ENCODE assay signal across 13 cellular contexts in the genomic region with DNA sequence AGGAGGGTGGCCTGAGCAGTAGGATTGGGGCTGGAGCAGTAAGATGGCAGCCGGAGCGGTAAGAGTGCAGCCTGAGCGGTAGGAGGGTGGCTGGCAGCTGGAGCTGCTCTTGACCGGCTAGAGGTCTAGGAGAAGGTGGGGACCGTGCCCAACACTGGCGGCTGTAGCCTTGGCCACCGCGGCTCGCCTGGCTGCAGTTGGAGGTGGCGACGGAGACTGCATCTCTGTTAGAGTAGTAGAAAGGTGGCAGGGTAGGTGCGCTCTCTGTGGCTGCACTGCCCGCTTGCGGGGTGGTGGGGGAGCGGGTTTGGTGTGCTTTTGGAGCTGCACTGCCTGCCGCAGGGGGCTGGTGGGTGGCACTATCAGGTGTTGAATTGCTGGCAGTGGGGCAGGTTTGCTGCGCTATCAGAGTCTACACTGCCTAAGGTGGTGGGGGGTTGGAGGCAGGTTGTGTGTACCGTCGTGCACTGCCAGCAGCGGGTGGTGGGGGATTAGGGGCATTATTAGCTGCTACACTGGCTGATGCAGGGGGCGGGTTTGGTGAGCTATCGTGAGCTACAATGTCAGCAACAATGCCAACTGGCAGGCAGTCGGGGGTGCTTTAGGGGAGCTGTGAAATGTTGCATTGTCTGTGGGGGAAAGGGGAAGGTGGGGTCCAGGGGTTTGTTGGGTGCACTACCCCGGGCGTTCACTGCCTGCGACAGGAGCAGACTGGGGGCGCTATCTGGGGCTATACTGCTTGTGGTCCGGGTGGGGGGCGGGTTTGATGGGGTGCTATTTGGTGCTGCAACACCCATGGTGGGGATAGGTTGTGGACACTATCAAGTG.
DNase-seq lines count a peak whose midpoint lies in the region; ATAC-seq, FAIRE-seq and TF ChIP-seq lines count a peak whose summit lies in the region.
"Had no signal": no experiment of that assay in that cellular context is flagged by ENCODE, and none has a peak within 500 bp of the region (broad histone marks: within the 10 kb centered on the region; RNA-seq: fewer than 3 reads in every experiment).

No MANE protein-coding gene starts in this region.

- no peaks in the 10 kb centered on the region for H4K20me1 ChIP-seq in GM12878 (ENCODE audit: control insufficient read depth, insufficient read depth)

- FAIRE-seq in GM12878 (lab: Jason Lieb, UNC): no peak

- H3K4me2 ChIP-seq in GM12878 (ENCODE audit: control insufficient read depth, insufficient read depth): no peak overlapping the region

- TF ChIP-seq CTCF in GM10266 (IDR thresholded peaks at IDR 0.05; ENCODE audit: control insufficient read depth, insufficient read depth, low read depth, missing control alignments) (no peak), GM12878 (IDR thresholded peaks at IDR 0.05 in 2 of 3, conservative IDR thresholded peaks at IDR 0.05 in 1 of 3; ENCODE audit: control insufficient read depth in 2 of 3, extremely low read depth in 1 of 3, insufficient read depth in 1 of 3, low read depth in 3 of 3, low read length in 3 of 3) (no peak), sigmoid colon (IDR thresholded peaks at IDR 0.05) (no peak)

- H3K4me1 ChIP-seq in GM12878 (ENCODE audit: control insufficient read depth, insufficient read depth, low read length): no peaks in the 10 kb centered on the region
- no peaks in the 10 kb centered on the region for H3K4me1 ChIP-seq in sigmoid colon

- ATAC-seq in GM12878: no peak

- no peaks in the 10 kb centered on the region for H3K27me3 ChIP-seq in GM12878 (replicated peaks in 1 of 2; ENCODE audit: control insufficient read depth in 2 of 2, insufficient read depth in 2 of 2, low read length in 1 of 2)
- peaks cover 0 to 7% (median 0%) of the 10 kb centered on the region in 3 donors for H3K27me3 ChIP-seq in sigmoid colon

- no peak for TF ChIP-seq POLR2A in GM12878 (IDR thresholded peaks at IDR 0.05; ENCODE audit: low read depth, low read length)
- no peak for TF ChIP-seq POLR2A in sigmoid colon (IDR thresholded peaks at IDR 0.05)

- peak; percentile 56 for DNase-seq in GM10266 (ENCODE audit: extremely low spot score)
- no peak for DNase-seq in GM12878 (ENCODE audit: low read depth, low spot score)
- peak; percentile 38 for DNase-seq in iPS-NIHi7 (ENCODE audit: extremely low spot score)
- DNase-seq in sigmoid colon: peak; percentile 78
- DNase-seq in NCI-H2107 treated with DMSO at 0.1 percent for 48 hours (lab: John Stamatoyannopoulos, UW; ENCODE audit: unreplicated experiment): no peak
- no peak for DNase-seq in cortex of kidney (lab: John Stamatoyannopoulos, UW)
- no peak for DNase-seq in DMS79 treated with DMSO at 0.1 percent for 48 hours (lab: John Stamatoyannopoulos, UW)
- no peak for DNase-seq in A172 (ENCODE audit: low spot score)
- DNase-seq: CD4-positive, CD25-positive, alpha-beta regulatory T cell; GF-D8; NCI-H146; NCI-H82; retina had no signal

- in situ Hi-C loops in GM12878 (cut with MboI): no loop called here

- POLR2A ChIA-PET in GM12878 (lab: Charles Lee): no interaction called here

- TF ChIP-seq EP300 in GM12878 (IDR thresholded peaks at IDR 0.05; ENCODE audit: borderline replicate concordance in 1 of 2, control insufficient read depth in 1 of 2, low read depth in 2 of 2, low read length in 2 of 2) (no peak), sigmoid colon (IDR thresholded peaks at IDR 0.05) (no peak)

- SMC1A ChIA-PET in GM12878 (lab: Charles Lee; ENCODE audit: uncharacterized antibody, unreplicated experiment): no interaction called here

- H3K9ac ChIP-seq in GM12878 (ENCODE audit: control insufficient read depth, insufficient read depth, low read length): no peak overlapping the region

- no peaks in the 10 kb centered on the region for H3K79me2 ChIP-seq in GM12878 (ENCODE audit: control insufficient read depth, insufficient read depth, low read length)

- RAD21 ChIA-PET in GM12878 (lab: Charles Lee; ENCODE audit: unreplicated experiment): no interaction called here

- intact Hi-C loops in GM12878 (cut with micrococcal nuclease; ENCODE audit: unreplicated experiment): no loop called here
- intact Hi-C loops in sigmoid colon (cut with DNase I): no loop called here

- TF ChIP-seq RAD21 in GM12878 (IDR thresholded peaks at IDR 0.05; ENCODE audit: insufficient read depth, low read depth, low read length): no peak

- WGBS in GM12878 (ENCODE audit: insufficient coverage, insufficient replicate concordance, low lambda C conversion rate, missing lambda C conversion rate): 53% methylated on average over 29 of the region's 29 CpGs
- WGBS in sigmoid colon, 2 donors: 81 to 85% methylated on average over 29 of the region's 29 CpGs

- H3K9me3 ChIP-seq in GM12878 (replicated peaks; ENCODE audit: control insufficient read depth, insufficient read depth, low read length) (no peaks in the 10 kb centered on the region; the same call in 2 of the 3 replicates), sigmoid colon (peaks cover 0 to 14% (median 4%) of the 10 kb centered on the region in 4 donors)

- H3K4me3 ChIP-seq in GM12878 (no peak overlapping the region), sigmoid colon (no peak overlapping the region)

- CTCF ChIA-PET in GM12878 (lab: Yijun Ruan, JAX): no interaction called here

- H2AFZ ChIP-seq in GM12878 (ENCODE audit: control insufficient read depth, low read depth, low read length): no peak overlapping the region

- no peaks in the 10 kb centered on the region for H3K36me3 ChIP-seq in GM12878 (ENCODE audit: control insufficient read depth in 2 of 2, insufficient read depth in 2 of 2, low read length in 1 of 2)
- H3K36me3 ChIP-seq in sigmoid colon: no peaks in the 10 kb centered on the region

- no TSS peak for BruUV-seq in GM12878 (replicated peaks; lab: Mats Ljungman, UMichigan)

- no peak overlapping the region for H3K27ac ChIP-seq in GM12878 (ENCODE audit: control insufficient read depth, insufficient read depth)
- H3K27ac ChIP-seq in sigmoid colon: no peak overlapping the region

TF ChIP-seq in GM12878, 131 proteins besides CTCF, POLR2A, EP300 and RAD21:
- TF ChIP-seq, protein P1, sequence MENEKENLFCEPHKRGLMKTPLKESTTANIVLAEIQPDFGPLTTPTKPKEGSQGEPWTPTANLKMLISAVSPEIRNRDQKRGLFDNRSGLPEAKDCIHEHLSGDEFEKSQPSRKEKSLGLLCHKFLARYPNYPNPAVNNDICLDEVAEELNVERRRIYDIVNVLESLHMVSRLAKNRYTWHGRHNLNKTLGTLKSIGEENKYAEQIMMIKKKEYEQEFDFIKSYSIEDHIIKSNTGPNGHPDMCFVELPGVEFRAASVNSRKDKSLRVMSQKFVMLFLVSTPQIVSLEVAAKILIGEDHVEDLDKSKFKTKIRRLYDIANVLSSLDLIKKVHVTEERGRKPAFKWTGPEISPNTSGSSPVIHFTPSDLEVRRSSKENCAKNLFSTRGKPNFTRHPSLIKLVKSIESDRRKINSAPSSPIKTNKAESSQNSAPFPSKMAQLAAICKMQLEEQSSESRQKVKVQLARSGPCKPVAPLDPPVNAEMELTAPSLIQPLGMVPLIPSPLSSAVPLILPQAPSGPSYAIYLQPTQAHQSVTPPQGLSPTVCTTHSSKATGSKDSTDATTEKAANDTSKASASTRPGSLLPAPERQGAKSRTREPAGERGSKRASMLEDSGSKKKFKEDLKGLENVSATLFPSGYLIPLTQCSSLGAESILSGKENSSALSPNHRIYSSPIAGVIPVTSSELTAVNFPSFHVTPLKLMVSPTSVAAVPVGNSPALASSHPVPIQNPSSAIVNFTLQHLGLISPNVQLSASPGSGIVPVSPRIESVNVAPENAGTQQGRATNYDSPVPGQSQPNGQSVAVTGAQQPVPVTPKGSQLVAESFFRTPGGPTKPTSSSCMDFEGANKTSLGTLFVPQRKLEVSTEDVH (IDR thresholded peaks at IDR 0.05; ENCODE audit: low read depth, partially characterized antibody): no peak
- TF ChIP-seq, protein P2, sequence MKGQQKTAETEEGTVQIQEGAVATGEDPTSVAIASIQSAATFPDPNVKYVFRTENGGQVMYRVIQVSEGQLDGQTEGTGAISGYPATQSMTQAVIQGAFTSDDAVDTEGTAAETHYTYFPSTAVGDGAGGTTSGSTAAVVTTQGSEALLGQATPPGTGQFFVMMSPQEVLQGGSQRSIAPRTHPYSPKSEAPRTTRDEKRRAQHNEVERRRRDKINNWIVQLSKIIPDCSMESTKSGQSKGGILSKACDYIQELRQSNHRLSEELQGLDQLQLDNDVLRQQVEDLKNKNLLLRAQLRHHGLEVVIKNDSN (IDR thresholded peaks at IDR 0.05; ENCODE audit: borderline replicate concordance, extremely low read length, insufficient read depth, low read depth, low read length): peak; percentile 4

Comparison
In these comparisons a context has a peak if more than half of its experiments do, and no peak if none do; other contexts are left out.
1. DNase-seq: peak in GM10266 (single experiment), iPS-NIHi7 (single experiment) and sigmoid colon (single experiment); none in GM12878 (single experiment), NCI-H2107 treated with DMSO at 0.1 percent for 48 hours (single experiment), cortex of kidney (single experiment), DMS79 treated with DMSO at 0.1 percent for 48 hours (single experiment) and A172 (single experiment).